9 cellular contexts compared by ENCODE assay signal in genomic region chr12:124510301-124510970, GRCh38. TPM values are rescaled to one million over a fixed set of nuclear protein-coding genes. Genes with fewer than 3 reads are reported as not detected.
DNase-seq lines count a peak whose midpoint lies in the region; ATAC-seq and TF ChIP-seq lines count a peak whose summit lies in the region.
"Had no signal": no experiment of that assay in that cellular context is flagged by ENCODE, and none has a peak within 500 bp of the region (broad histone marks: within the 10 kb centered on the region; RNA-seq: fewer than 3 reads in every experiment).

No MANE protein-coding gene starts in this region.

- no peaks in the 10 kb centered on the region for H3K36me3 ChIP-seq in colonic mucosa

- peak overlapping the region in 1 of 2 donors; percentile 16 for H3K9ac ChIP-seq in colonic mucosa (ENCODE audit: low read depth in 2 of 2, low read length in 2 of 2)

- H3K27ac ChIP-seq in colonic mucosa = no peak overlapping the region

- H3K27ac Mint-ChIP-seq in immature natural killer cell = peak overlapping the region in 2 of 6 donors; percentile 40 to 79

- H3K4me1 Mint-ChIP-seq in immature natural killer cell = peaks cover 36 to 42% of the 10 kb centered on the region in 2 donors

- ATAC-seq in HG02798 (IDR thresholded peaks at IDR 0.05; ENCODE audit: poor library complexity, unreplicated experiment) = no peak

- H3K9me3 ChIP-seq in colonic mucosa = no peaks in the 10 kb centered on the region

- H3K4me3 Mint-ChIP-seq in immature natural killer cell = no peak overlapping the region

- TF ChIP-seq CTCF in NB4 (IDR thresholded peaks at IDR 0.05; ENCODE audit: low read depth, low read length) (no peak), colonic mucosa (IDR thresholded peaks at IDR 0.05) (no peak)

- H3K27me3 Mint-ChIP-seq in immature natural killer cell (ENCODE audit: low read depth in 3 of 3) = peaks cover 0 to 6% (median 5%) of the 10 kb centered on the region in 3 donors

- H3K4me3 ChIP-seq in NB4 (ENCODE audit: low read depth, low read length) (no peak overlapping the region), colonic mucosa (no peak overlapping the region)

- DNase-seq in EH (ENCODE audit: low read depth) (peak; percentile 20), NB4 (ENCODE audit: low read depth) (peak; percentile 48), colonic mucosa (peak; percentile 52), pons (ENCODE audit: low spot score) (peak; percentile 78), NCI-H446 treated with DMSO at 0.1 percent for 48 hours (lab: John Stamatoyannopoulos, UW) (no peak), immature natural killer cell (no peak), NCI-H1417 treated with DMSO at 0.1 percent for 48 hours (lab: John Stamatoyannopoulos, UW) (no peak)
- DNase-seq: NCI-H187 treated with DMSO at 0.1 percent for 48 hours had no signal

- H3K4me1 ChIP-seq in colonic mucosa = peaks cover 52% of the 10 kb centered on the region

- no peak for TF ChIP-seq POLR2A in NB4 (IDR thresholded peaks at IDR 0.05; ENCODE audit: extremely low read depth, insufficient read length)

- peaks cover 3 to 5% (median 3%) of the 10 kb centered on the region in 3 donors for H3K36me3 Mint-ChIP-seq in immature natural killer cell

- no peaks in the 10 kb centered on the region for H3K27me3 ChIP-seq in colonic mucosa

- no peaks in the 10 kb centered on the region for H3K9me3 Mint-ChIP-seq in immature natural killer cell

- intact Hi-C loops in colonic mucosa (cut with DNase I) = no loop called here

RNA-seq across cellular contexts. Expression of gene NCOR2, which starts 57.0 kb away (rescaled TPM):
- total RNA-seq in colonic mucosa = 100 to 1,000 TPM; 137 to 148 TPM
- 10 to 100 TPM in 1 of 3 donors, 1 to 10 TPM in 2; 1.6 to 10.2 (median 2.1) TPM for polyA plus RNA-seq in immature natural killer cell

Comparison
In these comparisons a context has a peak if more than half of its experiments do, and no peak if none do; other contexts are left out.
1. DNase-seq: peak in EH (single experiment), NB4 (single experiment), colonic mucosa (single experiment) and pons (single experiment); none in NCI-H446 treated with DMSO at 0.1 percent for 48 hours (single experiment), immature natural killer cell (0 of 3) and NCI-H1417 treated with DMSO at 0.1 percent for 48 hours (single experiment).